12 cellular contexts compared by ENCODE assay signal in genomic region chr16:82034981-82035612, GRCh38. TPM values are rescaled to one million over a fixed set of nuclear protein-coding genes. Genes with fewer than 3 reads are reported as not detected.
DNase-seq lines count a peak whose midpoint lies in the region; ATAC-seq and TF ChIP-seq lines count a peak whose summit lies in the region.
"Had no signal": no experiment of that assay in that cellular context is flagged by ENCODE, and none has a peak within 500 bp of the region (broad histone marks: within the 10 kb centered on the region; RNA-seq: fewer than 3 reads in every experiment).

TSS of gene HSD17B2 (plus strand) at chr16:82035253. CDS start at chr16:82035425, 172 bp downstream.

- peaks cover 17% of the 10 kb centered on the region for H3K27me3 ChIP-seq in endodermal cell (ENCODE audit: control insufficient read depth, insufficient read depth, low read length, poor library complexity, severe bottlenecking)

- H3K4me3 Mint-ChIP-seq in endodermal cell: no peak within 1 kb of the TSS
- peak within 1 kb of the TSS; percentile 8 for H3K4me3 Mint-ChIP-seq in mesothelial cell of epicardium

- CTCF ChIA-PET in AG04449 (lab: Yijun Ruan, JAX): interaction anchor here (1.1 kb wide), 1 partner anchor 196 kb away, joined by 5 read pairs; no protein-coding TSS in a partner anchor

- H3K4me3 ChIP-seq in AG04449 (ENCODE audit: low read depth, low read length) (peak within 1 kb of the TSS; percentile 6; the same call in 1 of the 2 replicates), endodermal cell (ENCODE audit: low read length) (no peak within 1 kb of the TSS)
- H3K4me3 ChIP-seq: left ventricle myocardium inferior had no signal

- H3K27me3 Mint-ChIP-seq in endodermal cell (ENCODE audit: insufficient read depth) (peaks cover 24% of the 10 kb centered on the region), mesothelial cell of epicardium (ENCODE audit: low read depth) (peaks cover 15% of the 10 kb centered on the region)

- H3K9ac ChIP-seq in endodermal cell (ENCODE audit: extremely low read depth, low read length, poor library complexity, severe bottlenecking): no peak within 1 kb of the TSS

- H3K4me1 Mint-ChIP-seq in endodermal cell: peaks cover 17% of the 10 kb centered on the region
- peaks cover 31% of the 10 kb centered on the region for H3K4me1 Mint-ChIP-seq in mesothelial cell of epicardium

- ATAC-seq in HG02970 (IDR thresholded peaks at IDR 0.05; ENCODE audit: low FRiP score, unreplicated experiment): no peak

- TF ChIP-seq CTCF in AG04449 (IDR thresholded peaks at IDR 0.05; ENCODE audit: insufficient read depth, low read length, missing control alignments) (no peak), endodermal cell (conservative IDR thresholded peaks at IDR 0.05) (no peak), mesothelial cell of epicardium (IDR thresholded peaks at IDR 0.05; ENCODE audit: unreplicated experiment) (no peak)

- no peaks in the 10 kb centered on the region for H3K36me3 ChIP-seq in endodermal cell (ENCODE audit: control insufficient read depth, insufficient read depth, low read length)
- H3K36me3 ChIP-seq: left ventricle myocardium inferior had no signal

- no peak within 1 kb of the TSS for H3K27ac Mint-ChIP-seq in endodermal cell
- H3K27ac Mint-ChIP-seq in mesothelial cell of epicardium: no peak within 1 kb of the TSS

- DNase-seq in AG04449 (ENCODE audit: low read depth, low spot score) (no peak), NCI-H226 (peak; percentile 3), endodermal cell (peak; percentile 47), mesothelial cell of epicardium (ENCODE audit: low spot score in 2 of 2, unreplicated experiment in 2 of 2) (no peak), SK-N-DZ (ENCODE audit: low spot score) (no peak), NCI-H446 (lab: John Stamatoyannopoulos, UW) (no peak), substantia nigra (lab: John Stamatoyannopoulos, UW) (no peak)
- DNase-seq: AML-193; left ventricle myocardium inferior; NK-92 treated with Interleukin-12 subunit alpha and Interleukin-12 subunit beta, amount 100 ng/mL, for 24 hours; T-helper 2 cell had no signal

- H3K4me1 ChIP-seq in endodermal cell (ENCODE audit: control insufficient read depth, insufficient read depth, low read length): no peaks in the 10 kb centered on the region
- H3K4me1 ChIP-seq: left ventricle myocardium inferior had no signal

- no peak within 1 kb of the TSS for H3K27ac ChIP-seq in endodermal cell (ENCODE audit: low read depth, low read length)
- no peak within 1 kb of the TSS for H3K27ac ChIP-seq in substantia nigra (ENCODE audit: low read depth, low read length, poor library complexity, severe bottlenecking)
- H3K27ac ChIP-seq: left ventricle myocardium inferior had no signal

- POLR2A ChIA-PET in AG04449 (lab: Yijun Ruan, JAX): interaction anchor here (0.6 kb wide), 2 partner anchors 96 to 118 kb away, joined by 3 read pairs; no protein-coding TSS in a partner anchor

- 94 to 96% methylated on average over 4 to 6 of the region's 6 CpGs for WGBS in endodermal cell (ENCODE audit: insufficient coverage in 1 of 2, insufficient read length in 1 of 2), 2 experiments

- no peaks in the 10 kb centered on the region for H3K9me3 ChIP-seq in endodermal cell (ENCODE audit: control insufficient read depth, low read length)
- H3K9me3 ChIP-seq: left ventricle myocardium inferior had no signal

- H3K9me3 Mint-ChIP-seq in endodermal cell (no peaks in the 10 kb centered on the region), mesothelial cell of epicardium (no peaks in the 10 kb centered on the region)

- H3K36me3 Mint-ChIP-seq in endodermal cell (ENCODE audit: low read depth) (no peaks in the 10 kb centered on the region), mesothelial cell of epicardium (no peaks in the 10 kb centered on the region)

RNA-seq across cellular contexts. Expression of gene HSD17B2, which starts in this region (rescaled TPM):
- total RNA-seq in endodermal cell: not detected
- not detected for polyA plus RNA-seq in endodermal cell (2013, experiment 1 of 2)
- polyA plus RNA-seq in endodermal cell (2013, experiment 2 of 2): not detected
- total RNA-seq in mesothelial cell of epicardium: 2.7 to 3.1 TPM (median 2.7 TPM) in 3 replicates
- polyA plus RNA-seq in SK-N-DZ (2014; cell fraction: cytosol; rRNA removed): not detected in 2 replicates
- polyA plus RNA-seq in SK-N-DZ (2014; cell fraction: nucleus; rRNA removed): not detected in 2 replicates
- total RNA-seq: left ventricle myocardium inferior had no signal

Comparison
In these comparisons a context has a peak if more than half of its experiments do, and no peak if none do; other contexts are left out.
1. Peak in DNase-seq in endodermal cell; RNA of the gene not detected or under 1 TPM.